In the genomic region with DNA sequence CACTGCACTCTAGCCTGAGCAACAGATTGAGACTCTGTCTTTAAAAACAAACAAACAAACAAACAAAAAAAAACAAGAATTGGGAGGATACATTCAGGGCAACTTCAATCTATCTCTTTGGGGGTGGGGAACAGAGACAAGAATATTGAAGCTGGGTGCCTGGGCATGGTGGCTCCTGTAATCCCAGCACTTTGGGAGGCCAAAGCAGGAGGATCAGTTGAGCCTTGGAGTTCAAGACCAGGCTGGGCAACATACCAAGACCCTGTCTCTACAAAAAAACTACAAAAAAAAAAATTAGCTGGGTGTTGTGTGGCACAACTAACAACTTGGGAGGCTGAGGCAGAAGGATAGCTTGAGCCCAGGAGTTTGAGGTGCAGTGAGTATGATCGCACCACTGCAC, we compare ENCODE assay signal across 8 cellular contexts. TPM values are rescaled to one million over a fixed set of nuclear protein-coding genes. Genes with fewer than 3 reads are reported as not detected.
DNase-seq lines count a peak whose midpoint lies in the region; ATAC-seq and TF ChIP-seq lines count a peak whose summit lies in the region.

No MANE protein-coding gene starts in this region.

- in situ Hi-C loops in astrocyte of the cerebellum (cut with HindIII; ENCODE audit: low sequenced_read_pairs): loop anchor here (5.0 kb wide), 1 partner anchor 42 kb away; no protein-coding TSS in a partner anchor

- TF ChIP-seq CTCF in heart left ventricle (IDR thresholded peaks at IDR 0.05) (no peak), astrocyte of the cerebellum (IDR thresholded peaks at IDR 0.05; ENCODE audit: low read depth, low read length, missing control alignments) (no peak)

- H3K36me3 ChIP-seq in heart left ventricle (peaks cover 0 to 6% (median 0%) of the 10 kb centered on the region in 9 donors), urinary bladder (ENCODE audit: insufficient read depth) (no peaks in the 10 kb centered on the region)

- H3K9me3 Mint-ChIP-seq in memory B cell: no peaks in the 10 kb centered on the region

- H3K36me3 Mint-ChIP-seq in memory B cell: peaks cover 7% of the 10 kb centered on the region

- peak overlapping the region in 11 of 12 donors; percentile 55 to 99 (median 86) for H3K4me3 ChIP-seq in heart left ventricle
- H3K4me3 ChIP-seq in astrocyte of the cerebellum (ENCODE audit: low read depth, low read length): peak overlapping the region; percentile 82
- H3K4me3 ChIP-seq in urinary bladder (ENCODE audit: low read depth, low read length): peak overlapping the region; percentile 93

- WGBS in heart left ventricle, 4 donors: 67 to 85% (median 70%) methylated on average over 1 of the region's 1 CpG
- WGBS in urinary bladder: 79% methylated on average over 1 of the region's 1 CpG

- H3K9me3 ChIP-seq in heart left ventricle: no peaks in the 10 kb centered on the region

- H3K27ac ChIP-seq in heart left ventricle: peak overlapping the region in 4 of 12 donors; percentile 80 to 93 (median 86)
- no peak overlapping the region for H3K27ac ChIP-seq in urinary bladder (ENCODE audit: low read depth)

- no peak for TF ChIP-seq POLR2A in heart left ventricle (IDR thresholded peaks at IDR 0.05)

- H3K4me1 ChIP-seq in heart left ventricle (peaks cover 0 to 57% (median 26%) of the 10 kb centered on the region in 12 donors), urinary bladder (ENCODE audit: insufficient read depth) (no peaks in the 10 kb centered on the region)

- H3K27me3 Mint-ChIP-seq in memory B cell: no peaks in the 10 kb centered on the region

- DNase-seq in heart left ventricle (no peak), left cardiac atrium (no peak), astrocyte of the cerebellum (ENCODE audit: low read depth) (no peak), memory B cell (ENCODE audit: low spot score in 2 of 2) (no peak), NOMO-1 treated with DMSO at 0.1 percent for 48 hours (lab: John Stamatoyannopoulos, UW; ENCODE audit: unreplicated experiment) (no peak), GF-D8 (lab: John Stamatoyannopoulos, UW) (no peak)
- DNase-seq in stimulated activated naive CD4-positive, alpha-beta T cell treated with Interleukin-2 at 50 U/mL for 16 hours (lab: John Stamatoyannopoulos, UW): no peak

- ATAC-seq in heart left ventricle: no peak
- ATAC-seq in left cardiac atrium: no peak
- ATAC-seq in memory B cell (ENCODE audit: low read depth): no peak

- H3K4me3 Mint-ChIP-seq in memory B cell: peak overlapping the region; percentile 77

- intact Hi-C loops in heart left ventricle (cut with DNase I): loop anchor here in 8 of 10 donors (5.0 to 10.0 kb wide), 2 partner anchors 43 to 60 kb away; a partner anchor contains a TSS
- intact Hi-C loops in left cardiac atrium (cut with DNase I): no loop called here

- H3K27me3 ChIP-seq in heart left ventricle: no peaks in the 10 kb centered on the region

- no peak overlapping the region for H3K27ac Mint-ChIP-seq in memory B cell

- peaks cover 18% of the 10 kb centered on the region for H3K4me1 Mint-ChIP-seq in memory B cell

RNA-seq across cellular contexts. Expression of a gene that starts 1.2 kb away (rescaled TPM):
- 10 to 100 TPM; 35.0 to 54.7 (median 43.4) TPM for total RNA-seq in heart left ventricle
- polyA plus RNA-seq in heart left ventricle: 10 to 100 TPM; 22.1 to 47.4 TPM
- total RNA-seq in left cardiac atrium: 10 to 100 TPM; 37.2 to 50.5 TPM
- 19.0 TPM for total RNA-seq in urinary bladder
- 15.6 TPM for polyA plus RNA-seq in urinary bladder

RNA-seq across cellular contexts. Expression of a gene that starts 16.4 kb away (rescaled TPM):
- 10 to 100 TPM; 27.4 to 63.3 (median 40.5) TPM for total RNA-seq in heart left ventricle
- polyA plus RNA-seq in heart left ventricle: 10 to 100 TPM; 11.4 to 19.0 TPM
- total RNA-seq in left cardiac atrium: 10 to 100 TPM; 30.0 to 38.7 TPM
- total RNA-seq in urinary bladder: 60.5 TPM
- polyA plus RNA-seq in urinary bladder: 13.8 TPM

Comparison
In these comparisons a context has a peak if more than half of its experiments do, and no peak if none do; other contexts are left out.
1. intact Hi-C loops: an anchor here in heart left ventricle (5.0 to 10.0 kb wide); none called in left cardiac atrium.